16 cellular contexts compared by ENCODE assay signal in genomic region chr5:159971514-159971913, GRCh38. TPM values are rescaled to one million over a fixed set of nuclear protein-coding genes. Genes with fewer than 3 reads are reported as not detected.
DNase-seq lines count a peak whose midpoint lies in the region; ATAC-seq, FAIRE-seq and TF ChIP-seq lines count a peak whose summit lies in the region.
"Had no signal": no experiment of that assay in that cellular context is flagged by ENCODE, and none has a peak within 500 bp of the region (broad histone marks: within the 10 kb centered on the region; RNA-seq: fewer than 3 reads in every experiment).

No MANE protein-coding gene starts in this region.

- no peak for TF ChIP-seq EP300 in H1 (IDR thresholded peaks at IDR 0.05; ENCODE audit: borderline replicate concordance in 1 of 2, low read depth in 2 of 2, low read length in 2 of 2)

- H3K4me2 ChIP-seq in BLaER1 treated with 17β-estradiol and CSF1 and Interleukin-3, amounts not matched to agents 10 nM and 100 nM = peak overlapping the region in 9 of 11 experiments; percentile 59 to 79 (median 72); a peak in 11 of 22 replicates
- H3K4me2 ChIP-seq in H1 (ENCODE audit: insufficient read depth in 1 of 2, low read depth in 2 of 2, low read length in 2 of 2) = peak overlapping the region; percentile 57 to 82

- H3K36me3 ChIP-seq in BLaER1 treated with 17β-estradiol and CSF1 and Interleukin-3, amounts not matched to agents 10 nM and 100 nM = no peaks in the 10 kb centered on the region
- H3K36me3 ChIP-seq in HEK293 (ENCODE audit: control insufficient read depth in 2 of 2, insufficient read depth in 1 of 2, low read length in 2 of 2) (no peaks in the 10 kb centered on the region), H1 (ENCODE audit: control insufficient read depth in 2 of 4, insufficient read depth in 4 of 4, low read length in 3 of 4) (no peaks in the 10 kb centered on the region), right lobe of liver (no peaks in the 10 kb centered on the region)
- H3K36me3 ChIP-seq: SJCRH30, upper lobe of right lung had no signal

- no peak for TF ChIP-seq RAD21 in H1 (IDR thresholded peaks at IDR 0.05 in 1 of 2, conservative IDR thresholded peaks at IDR 0.05 in 1 of 2; ENCODE audit: low read depth in 2 of 2, low read length in 2 of 2)

- H2AFZ ChIP-seq in H1 (ENCODE audit: low read length) = peak overlapping the region; percentile 88; the same call in 1 of the 2 replicates
- H2AFZ ChIP-seq: parathyroid adenoma had no signal

- POLR2A ChIA-PET in HEK293 (lab: Yijun Ruan, JAX) (no interaction called here), H1 (lab: Charles Lee; ENCODE audit: partially characterized antibody) (interaction anchor here (1.1 kb wide), 1 partner anchor 15 kb away, joined by 4 read pairs; no protein-coding TSS in a partner anchor)

- TF ChIP-seq POLR2A in H1 (IDR thresholded peaks at IDR 0.05; ENCODE audit: control extremely low read depth in 1 of 2, low read depth in 2 of 2, low read length in 2 of 2) (no peak), right lobe of liver (IDR thresholded peaks at IDR 0.05) (no peak)

- DNase-seq in H1 (ENCODE audit: low read depth in 1 of 2, low spot score in 2 of 2) = no peak
- no peak for DNase-seq in neural crest cell (ENCODE audit: low read depth, low spot score)
- DNase-seq in urothelium cell line (ENCODE audit: low spot score) = no peak
- no peak for DNase-seq in right lobe of liver
- DNase-seq in hippocampal formation (lab: John Stamatoyannopoulos, UW) = no peak
- no peak for DNase-seq in NCI-H2029 treated with DMSO at 0.1 percent for 48 hours (lab: John Stamatoyannopoulos, UW)
- DNase-seq: amniotic stem cell, NCI-H524 treated with DMSO at 0.1 percent for 48 hours, SJCRH30 had no signal

- no peak overlapping the region for H2BK15ac ChIP-seq in H1 (ENCODE audit: low read length)

- intact Hi-C loops in right lobe of liver (cut with DNase I) = no loop called here

- no peak overlapping the region for H3K18ac ChIP-seq in H1 (ENCODE audit: extremely low read depth, low read length)

- CTCF ChIA-PET in HEK293 (lab: Yijun Ruan, JAX) (interaction anchor here (0.8 to 1.4 kb wide), 2 partner anchors 15 to 456 kb away, joined by 3 read pairs; no protein-coding TSS in a partner anchor), H1 (lab: Charles Lee; ENCODE audit: partially characterized antibody) (interaction anchor here (0.9 to 2.7 kb wide), 5 partner anchors 15 to 530 kb away, joined by 3 to 13 read pairs (median 4); no protein-coding TSS in a partner anchor)

- H3K27ac ChIP-seq in BLaER1 treated with 17β-estradiol and CSF1 and Interleukin-3, amounts not matched to agents 10 nM and 100 nM = no peak overlapping the region
- no peak overlapping the region for H3K27ac ChIP-seq in HEK293 (ENCODE audit: extremely low read depth, low read depth, low read length)
- no peak overlapping the region for H3K27ac ChIP-seq in H1 (ENCODE audit: low read depth, low read length)
- H3K27ac ChIP-seq in right lobe of liver = no peak overlapping the region
- H3K27ac ChIP-seq: parathyroid adenoma, SJCRH30, upper lobe of right lung had no signal

- H3K27me3 ChIP-seq in BLaER1 treated with 17β-estradiol and CSF1 and Interleukin-3, amounts not matched to agents 10 nM and 100 nM = peaks cover 41 to 65% (median 57%) of the 10 kb centered on the region in 11 experiments
- H3K27me3 ChIP-seq in H1 (replicated peaks in 1 of 4; ENCODE audit: control insufficient read depth in 3 of 4, extremely low read depth in 1 of 4, insufficient read depth in 3 of 4, low read length in 3 of 4) = peaks cover 26 to 41% (median 38%) of the 10 kb centered on the region in 4 experiments
- H3K27me3 ChIP-seq in right lobe of liver = no peaks in the 10 kb centered on the region
- H3K27me3 ChIP-seq: SJCRH30 had no signal

- no peak overlapping the region for H2BK5ac ChIP-seq in H1 (ENCODE audit: low read depth, low read length)

- no peak for TF ChIP-seq CTCF in HEK293 (tag by site-specific recombination; IDR thresholded peaks at IDR 0.05)
- TF ChIP-seq CTCF in H1 (IDR thresholded peaks at IDR 0.05; ENCODE audit: control extremely low read depth in 1 of 3, insufficient read depth in 1 of 3, low read depth in 1 of 3, low read length in 3 of 3) = no peak
- no peak for TF ChIP-seq CTCF in neural crest cell (conservative IDR thresholded peaks at IDR 0.05)
- no peak for TF ChIP-seq CTCF in right lobe of liver (IDR thresholded peaks at IDR 0.05)

- H2BK120ac ChIP-seq in H1 (replicated peaks; ENCODE audit: low read depth, low read length) = no peak overlapping the region

- H3K27ac Mint-ChIP-seq in neural crest cell (ENCODE audit: unreplicated experiment) = no peak overlapping the region

- H3K36me3 Mint-ChIP-seq in neural crest cell (ENCODE audit: low read depth) = peaks cover 2% of the 10 kb centered on the region

- peak overlapping the region; percentile 25 for H3K4me3 Mint-ChIP-seq in neural crest cell

- peaks cover 6% of the 10 kb centered on the region for H3K4me1 Mint-ChIP-seq in neural crest cell

- no peaks in the 10 kb centered on the region for H3K9me3 Mint-ChIP-seq in neural crest cell

- no peak overlapping the region for H3K56ac ChIP-seq in H1 (replicated peaks; ENCODE audit: insufficient read length, low read depth, low read length)

- peak overlapping the region; percentile 82 for H4K8ac ChIP-seq in H1 (ENCODE audit: extremely low read depth, insufficient read depth, low read length)

- no peaks in the 10 kb centered on the region; a peak in 1 of 22 replicates for H4K20me1 ChIP-seq in BLaER1 treated with 17β-estradiol and CSF1 and Interleukin-3, amounts not matched to agents 10 nM and 100 nM
- peaks cover 0 to 1% of the 10 kb centered on the region in 2 experiments for H4K20me1 ChIP-seq in H1 (replicated peaks in 1 of 2; ENCODE audit: control insufficient read depth in 1 of 2, insufficient read depth in 2 of 2, low read length in 2 of 2)

- 30% methylated on average over 11 of the region's 11 CpGs; no CpG with 5 or more reads in 1 of the 2 experiments for WGBS in H1 (ENCODE audit: extremely low coverage in 1 of 2, insufficient coverage in 1 of 2, insufficient read length in 1 of 2, insufficient replicate concordance in 2 of 2, low coverage in 1 of 2, low lambda C conversion rate in 2 of 2, missing lambda C conversion rate in 1 of 2), 2 experiments
- WGBS in right lobe of liver (ENCODE audit: insufficient coverage, low coverage, low lambda C conversion rate, missing lambda C conversion rate) = 36% methylated on average over 9 of the region's 11 CpGs

- ATAC-seq in right lobe of liver = no peak

- FAIRE-seq in H1 (lab: Jason Lieb, UNC) (no peak), urothelium cell line (lab: Jason Lieb, UNC) (no peak)
- FAIRE-seq: GM12878, kidney had no signal

- H4K91ac ChIP-seq in H1 (replicated peaks; ENCODE audit: insufficient read length, low read length) = no peak overlapping the region

- H3K79me1 ChIP-seq in H1 (ENCODE audit: low read depth, low read length) = no peaks in the 10 kb centered on the region

- no peaks in the 10 kb centered on the region for H3K79me2 ChIP-seq in H1 (ENCODE audit: control insufficient read depth in 1 of 2, insufficient read depth in 2 of 2, low read length in 2 of 2)
- H3K79me2 ChIP-seq: parathyroid adenoma had no signal

- H3K27me3 Mint-ChIP-seq in neural crest cell (ENCODE audit: low read depth) = peaks cover 88% of the 10 kb centered on the region

- no peak overlapping the region for H3K14ac ChIP-seq in H1 (ENCODE audit: insufficient read length)

- H3K4ac ChIP-seq in H1 (replicated peaks; ENCODE audit: insufficient read length, low read depth, low read length) = no peak overlapping the region

- H4K5ac ChIP-seq in H1 (ENCODE audit: insufficient read length, low read depth, low read length) = no peak overlapping the region

- peaks cover 0 to 16% (median 8%) of the 10 kb centered on the region in 11 experiments; a peak in 5 of 22 replicates for H3K9me3 ChIP-seq in BLaER1 treated with 17β-estradiol and CSF1 and Interleukin-3, amounts not matched to agents 10 nM and 100 nM (replicated peaks in 1 of 11)
- H3K9me3 ChIP-seq in HEK293 (ENCODE audit: control insufficient read depth, insufficient read depth, low read depth, low read length) = no peaks in the 10 kb centered on the region
- H3K9me3 ChIP-seq in H1 (ENCODE audit: insufficient read depth in 2 of 2, low read depth in 1 of 2, low read length in 1 of 2) = no peaks in the 10 kb centered on the region
- H3K9me3 ChIP-seq in right lobe of liver = no peaks in the 10 kb centered on the region
- H3K9me3 ChIP-seq: SJCRH30, upper lobe of right lung had no signal

- peaks cover 13% of the 10 kb centered on the region; the same call in 1 of the 2 replicates for H3K23me2 ChIP-seq in H1 (ENCODE audit: low read depth, low read length)

- no peak overlapping the region for H2BK12ac ChIP-seq in H1 (ENCODE audit: low read depth, low read length)

- peaks cover 0 to 4% (median 0%) of the 10 kb centered on the region in 10 experiments; a peak in 1 of 20 replicates for H3K4me1 ChIP-seq in BLaER1 treated with 17β-estradiol and CSF1 and Interleukin-3, amounts not matched to agents 10 nM and 100 nM
- H3K4me1 ChIP-seq in HEK293 (ENCODE audit: control insufficient read depth, insufficient read depth, low read length) = no peaks in the 10 kb centered on the region
- peaks cover 0 to 4% (median 2%) of the 10 kb centered on the region in 4 experiments; a peak in 2 of 7 replicates for H3K4me1 ChIP-seq in H1 (replicated peaks in 1 of 4; ENCODE audit: control insufficient read depth in 3 of 4, insufficient read depth in 4 of 4, low read length in 3 of 4)
- no peaks in the 10 kb centered on the region for H3K4me1 ChIP-seq in right lobe of liver
- H3K4me1 ChIP-seq: parathyroid adenoma had no signal

- peak overlapping the region in 6 of 10 experiments; percentile 40 to 66 (median 52); a peak in 9 of 20 replicates for H3K4me3 ChIP-seq in BLaER1 treated with 17β-estradiol and CSF1 and Interleukin-3, amounts not matched to agents 10 nM and 100 nM
- H3K4me3 ChIP-seq in HEK293 (ENCODE audit: low read depth, low read length) (peak overlapping the region; percentile 4; the same call in 1 of the 2 replicates), H1 (ENCODE audit: extremely low read depth in 1 of 4, insufficient read depth in 2 of 4, low read depth in 3 of 4, low read length in 4 of 4) (peak overlapping the region; percentile 23 to 62 (median 31); a peak in 6 of 8 replicates), right lobe of liver (peak overlapping the region in 1 of 3 donors; percentile 31)
- H3K4me3 ChIP-seq: GM12878, SJCRH30 had no signal

- H2AK5ac ChIP-seq in H1 (ENCODE audit: low read depth, low read length) = no peak overlapping the region

- no peak overlapping the region for H3K9ac ChIP-seq in BLaER1 treated with 17β-estradiol and CSF1 and Interleukin-3, amounts not matched to agents 10 nM and 100 nM
- H3K9ac ChIP-seq in H1 (replicated peaks in 1 of 4; ENCODE audit: extremely low read depth in 1 of 4, low read depth in 3 of 4, low read length in 3 of 4) = no peak overlapping the region
- H3K9ac ChIP-seq: parathyroid adenoma had no signal

- H3K23ac ChIP-seq in H1 (ENCODE audit: insufficient read length) = no peak overlapping the region

- no peak overlapping the region for H2BK20ac ChIP-seq in H1 (ENCODE audit: low read length)

RNA-seq across cellular contexts. Expression of gene TTC1, which starts 37.4 kb away (rescaled TPM):
- total RNA-seq in H1 (2021; fragmentation: NEBNext Ultra II Directional; extraction: Animal tissue kit (Norgen Biotek cat#: 25700)) = 63.9 TPM in 2 replicates
- polyA plus RNA-seq in H1 (2011; rRNA removed) = 20.8 and 25.1 TPM in 2 replicates
- polyA plus RNA-seq in H1 (2011; cell fraction: cytosol; rRNA removed) = 28.7 TPM
- polyA plus RNA-seq in H1 (2011; cell fraction: nucleus; rRNA removed) = 12.2 TPM
- polyA plus RNA-seq in H1 (2012, experiment 1 of 2) = 50.8 to 74.6 TPM (median 53.2 TPM) in 4 replicates
- polyA plus RNA-seq in H1 (2012, experiment 2 of 2) = 20.1 TPM
- 63.8 TPM for polyA plus RNA-seq in H1 (2013, experiment 1 of 2)
- 63.6 TPM for polyA plus RNA-seq in H1 (2013, experiment 2 of 2)
- polyA minus RNA-seq in H1 (2011; rRNA and poly(A)+ RNA removed) = 22.2 and 26.6 TPM in 2 replicates
- 12.6 TPM for polyA minus RNA-seq in H1 (2011; cell fraction: cytosol; rRNA and poly(A)+ RNA removed)
- 12.5 TPM for polyA minus RNA-seq in H1 (2011; cell fraction: nucleus; rRNA and poly(A)+ RNA removed)
- total RNA-seq in neural crest cell = 48.0 and 49.4 TPM in 2 replicates
- total RNA-seq in right lobe of liver = 10 to 100 TPM; 19.8 to 28.6 (median 24.8) TPM

RNA-seq across cellular contexts. Expression of gene ADRA1B, which starts 55.2 kb away (rescaled TPM):
- total RNA-seq in H1 (2021; fragmentation: NEBNext Ultra II Directional; extraction: Animal tissue kit (Norgen Biotek cat#: 25700)) = not detected in 2 replicates
- polyA plus RNA-seq in H1 (2011; rRNA removed) = 0.08 TPM in 1 of 2 replicates, not detected in the other
- not detected for polyA plus RNA-seq in H1 (2011; cell fraction: cytosol; rRNA removed)
- 0.04 TPM for polyA plus RNA-seq in H1 (2011; cell fraction: nucleus; rRNA removed)
- not detected in 4 replicates for polyA plus RNA-seq in H1 (2012, experiment 1 of 2)
- not detected for polyA plus RNA-seq in H1 (2012, experiment 2 of 2)
- not detected for polyA plus RNA-seq in H1 (2013, experiment 1 of 2)
- polyA plus RNA-seq in H1 (2013, experiment 2 of 2) = 0.11 TPM
- 0.09 and 0.22 TPM in 2 replicates for polyA minus RNA-seq in H1 (2011; rRNA and poly(A)+ RNA removed)
- not detected for polyA minus RNA-seq in H1 (2011; cell fraction: cytosol; rRNA and poly(A)+ RNA removed)
- not detected for polyA minus RNA-seq in H1 (2011; cell fraction: nucleus; rRNA and poly(A)+ RNA removed)
- total RNA-seq in neural crest cell (0.19 and 0.32 TPM in 2 replicates), right lobe of liver (10 to 100 TPM in 3 of 6 experiments, 1 to 10 TPM in 3; 7.8 to 17.1 (median 10.2) TPM)
- total RNA-seq: esophagus mucosa, GM12878, SJCRH30 had no signal
